Comparison of ENCODE assay signal across 11 cellular contexts in the genomic region with DNA sequence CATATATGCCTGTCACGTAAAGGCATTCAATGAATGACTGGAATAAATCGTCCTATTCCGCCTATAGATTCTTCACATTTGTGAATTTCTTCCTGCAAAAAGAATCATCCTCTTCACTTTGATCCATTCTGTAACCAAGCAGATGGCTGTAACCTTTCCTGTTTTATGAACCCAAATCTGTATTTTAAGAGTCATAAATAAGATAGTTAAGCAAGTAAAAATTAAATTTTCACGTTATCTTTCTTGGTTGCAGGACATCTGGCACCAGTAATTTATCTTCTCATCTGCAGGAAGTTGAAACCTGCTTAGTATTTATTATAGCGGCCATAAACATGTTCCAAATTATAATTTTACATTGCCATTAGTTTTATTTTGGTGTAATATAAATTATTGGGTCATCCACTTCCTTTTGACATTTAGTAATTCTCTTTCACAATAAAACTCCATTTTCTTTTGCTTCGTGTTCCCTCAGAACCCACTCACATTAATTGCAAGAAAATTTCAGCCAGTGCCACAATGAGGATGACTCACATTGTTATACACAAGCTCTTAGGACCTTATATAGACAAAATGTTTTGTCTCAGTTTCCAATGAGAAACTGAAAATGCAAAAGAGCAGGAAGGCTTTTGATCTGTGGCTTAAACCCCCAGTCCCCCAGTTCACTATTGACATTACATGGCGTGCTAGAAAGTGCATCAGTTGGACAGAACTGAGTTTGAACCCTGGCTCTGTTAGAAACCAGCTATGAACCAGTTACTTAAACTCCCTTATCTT. TPM values are rescaled to one million over a fixed set of nuclear protein-coding genes. Genes with fewer than 3 reads are reported as not detected.
DNase-seq lines count a peak whose midpoint lies in the region; ATAC-seq and TF ChIP-seq lines count a peak whose summit lies in the region.
"Had no signal": no experiment of that assay in that cellular context is flagged by ENCODE, and none has a peak within 500 bp of the region (broad histone marks: within the 10 kb centered on the region; RNA-seq: fewer than 3 reads in every experiment).

No MANE protein-coding gene starts in this region.

- H3K4me3 ChIP-seq in astrocyte of the cerebellum (ENCODE audit: low read depth, low read length) = no peak overlapping the region
- H3K4me3 ChIP-seq: BLaER1, uterus had no signal

- ATAC-seq in activated CD8-positive, alpha-beta memory T cell treated with anti-CD3 and anti-CD28 coated beads, Interleukin-2, amount 10 ng/mL, durations not matched to agents 7 days and 5 days = peak; percentile 75
- ATAC-seq in HG03442 (IDR thresholded peaks at IDR 0.05; ENCODE audit: unreplicated experiment) (peak; percentile 62), HG03025 (IDR thresholded peaks at IDR 0.05; ENCODE audit: low FRiP score, unreplicated experiment) (no peak), left ventricle myocardium superior (no peak)

- no peak overlapping the region for H3K4me3 Mint-ChIP-seq in activated CD8-positive, alpha-beta memory T cell treated with anti-CD3 and anti-CD28 coated beads, Interleukin-2, amount 10 ng/mL, durations not matched to agents 7 days and 5 days
- H3K4me3 Mint-ChIP-seq in osteocyte (ENCODE audit: unreplicated experiment) = no peak overlapping the region

- in situ Hi-C loops in astrocyte of the cerebellum (cut with HindIII; ENCODE audit: low sequenced_read_pairs) = no loop called here

- CTCF ChIA-PET in activated CD8-positive, alpha-beta memory T cell treated with anti-CD3 and anti-CD28 coated beads, Interleukin-2, amount 10 ng/mL, durations not matched to agents 7 days and 5 days (lab: Charles Lee) = interaction anchor here (1.1 kb wide), 1 partner anchor 94 kb away, joined by 3 read pairs; no protein-coding TSS in a partner anchor

- DNase-seq in activated CD8-positive, alpha-beta memory T cell treated with anti-CD3 and anti-CD28 coated beads, Interleukin-2, amount 10 ng/mL, durations not matched to agents 7 days and 5 days = no peak
- no peak for DNase-seq in activated CD8-positive, alpha-beta memory T cell treated with anti-CD3 and anti-CD28 coated beads, Interleukin-2, amount 50 U/mL, for 48 hours
- DNase-seq in astrocyte of the cerebellum (ENCODE audit: low read depth) (peak; percentile 16), osteocyte (ENCODE audit: extremely low spot score, unreplicated experiment) (no peak), left ventricle myocardium superior (no peak), GM19240 (ENCODE audit: insufficient read length, low spot score) (no peak)
- DNase-seq: NCI-H1105, uterus had no signal

- TF ChIP-seq CTCF in astrocyte of the cerebellum (IDR thresholded peaks at IDR 0.05; ENCODE audit: low read depth, low read length, missing control alignments) (no peak), osteocyte (IDR thresholded peaks at IDR 0.05) (no peak)

- H3K4me1 Mint-ChIP-seq in activated CD8-positive, alpha-beta memory T cell treated with anti-CD3 and anti-CD28 coated beads, Interleukin-2, amount 10 ng/mL, durations not matched to agents 7 days and 5 days = peaks cover 41% of the 10 kb centered on the region
- H3K4me1 Mint-ChIP-seq in osteocyte (ENCODE audit: unreplicated experiment) = peaks cover 18% of the 10 kb centered on the region

- peaks cover 60% of the 10 kb centered on the region for H3K36me3 Mint-ChIP-seq in activated CD8-positive, alpha-beta memory T cell treated with anti-CD3 and anti-CD28 coated beads, Interleukin-2, amount 10 ng/mL, durations not matched to agents 7 days and 5 days
- no peaks in the 10 kb centered on the region for H3K36me3 Mint-ChIP-seq in osteocyte (ENCODE audit: unreplicated experiment)

- peak overlapping the region; percentile 68 for H3K27ac Mint-ChIP-seq in activated CD8-positive, alpha-beta memory T cell treated with anti-CD3 and anti-CD28 coated beads, Interleukin-2, amount 10 ng/mL, durations not matched to agents 7 days and 5 days
- peak overlapping the region; percentile 2 for H3K27ac Mint-ChIP-seq in osteocyte (ENCODE audit: unreplicated experiment)

- no peaks in the 10 kb centered on the region for H3K27me3 Mint-ChIP-seq in activated CD8-positive, alpha-beta memory T cell treated with anti-CD3 and anti-CD28 coated beads, Interleukin-2, amount 10 ng/mL, durations not matched to agents 7 days and 5 days
- H3K27me3 Mint-ChIP-seq in osteocyte (ENCODE audit: unreplicated experiment) = no peaks in the 10 kb centered on the region

- intact Hi-C loops in left ventricle myocardium superior (cut with micrococcal nuclease) = no loop called here

- no peaks in the 10 kb centered on the region for H3K9me3 Mint-ChIP-seq in activated CD8-positive, alpha-beta memory T cell treated with anti-CD3 and anti-CD28 coated beads, Interleukin-2, amount 10 ng/mL, durations not matched to agents 7 days and 5 days (ENCODE audit: low read depth)
- no peaks in the 10 kb centered on the region for H3K9me3 Mint-ChIP-seq in osteocyte (ENCODE audit: unreplicated experiment)

RNA-seq across cellular contexts. Expression of a gene that starts 51.1 kb away (rescaled TPM):
- total RNA-seq in activated CD8-positive, alpha-beta memory T cell treated with anti-CD3 and anti-CD28 coated beads, Interleukin-2, amount 10 ng/mL, durations not matched to agents 7 days and 5 days = 10 to 100 TPM; 18.5 to 18.8 TPM
- not detected in 2 replicates for total RNA-seq in osteocyte
- not detected for total RNA-seq in left ventricle myocardium superior

Comparison
In these comparisons a context has a peak if more than half of its experiments do, and no peak if none do; other contexts are left out.
1. ATAC-seq: peak in activated CD8-positive, alpha-beta memory T cell treated with anti-CD3 and anti-CD28 coated beads, Interleukin-2, amount 10 ng/mL, durations not matched to agents 7 days and 5 days (single experiment) and HG03442 (single experiment); none in HG03025 (single experiment) and left ventricle myocardium superior (single experiment).
2. RNA of a gene that starts 51.1 kb away (total RNA-seq): 18.5 to 18.8 TPM in activated CD8-positive, alpha-beta memory T cell treated with anti-CD3 and anti-CD28 coated beads, Interleukin-2, amount 10 ng/mL, durations not matched to agents 7 days and 5 days; not detected in left ventricle myocardium superior (single experiment) and not detected in osteocyte; every median in the first group is over 10 times any median in the second.